In the genomic region with DNA sequence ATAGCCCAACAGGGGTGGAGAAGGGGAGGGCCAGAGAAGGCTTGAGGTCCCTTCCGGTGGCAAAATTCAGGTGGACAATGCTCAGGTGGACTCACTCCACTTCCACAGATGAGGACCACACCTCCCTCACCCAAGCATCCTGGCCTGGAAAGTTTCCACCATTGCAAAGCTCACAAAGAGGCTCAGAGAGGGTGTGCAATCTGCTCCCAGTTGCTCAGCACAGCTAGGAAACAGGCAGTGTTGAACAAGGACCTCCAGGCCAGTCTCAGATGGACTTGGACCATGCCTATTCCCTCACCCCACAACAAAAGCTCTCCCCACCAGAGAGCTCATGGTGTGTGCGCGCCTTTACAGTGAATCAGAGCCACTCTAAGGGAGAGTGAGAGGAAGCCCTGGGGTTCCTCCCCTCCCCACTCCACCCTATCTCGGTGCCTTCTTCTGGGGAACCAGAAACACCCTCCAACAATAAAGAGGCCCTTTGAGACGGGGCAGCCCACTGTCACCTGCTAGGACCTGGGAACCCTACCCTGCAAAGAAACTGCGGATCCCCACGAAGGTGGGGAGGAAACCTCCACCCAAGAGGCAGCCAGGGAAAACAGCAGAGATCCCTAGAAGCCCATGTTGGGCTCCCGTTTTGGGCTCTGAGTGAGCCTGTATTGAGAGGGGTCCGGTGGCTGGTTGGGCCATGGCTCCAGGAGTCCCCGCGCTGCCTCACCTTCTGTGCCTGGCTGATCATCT, we compare ENCODE assay signal across 8 cellular contexts. TPM values are rescaled to one million over a fixed set of nuclear protein-coding genes. Genes with fewer than 3 reads are reported as not detected.
DNase-seq lines count a peak whose midpoint lies in the region; ATAC-seq and TF ChIP-seq lines count a peak whose summit lies in the region.

No MANE protein-coding gene starts in this region.

- H3K27ac ChIP-seq in GM23248 = peak overlapping the region; percentile 74
- H3K27ac ChIP-seq in skin epidermis = peak overlapping the region in 20 of 21 experiments; percentile 64 to 93 (median 84)

- peak overlapping the region; percentile 86 for H3K4me3 Mint-ChIP-seq in activated CD4-positive, alpha-beta T cell treated with anti-CD3 and anti-CD28 coated beads, Interleukin-2, amount 10 ng/mL, durations not matched to agents 7 days and 5 days

- no peaks in the 10 kb centered on the region for H3K9me2 ChIP-seq in GM23248 (ENCODE audit: insufficient read depth)

- H3K27me3 Mint-ChIP-seq in activated CD4-positive, alpha-beta T cell treated with anti-CD3 and anti-CD28 coated beads, Interleukin-2, amount 10 ng/mL, durations not matched to agents 7 days and 5 days = peaks cover 7% of the 10 kb centered on the region

- no peaks in the 10 kb centered on the region for H3K36me3 ChIP-seq in GM23248 (ENCODE audit: low read depth)

- H3K4me3 ChIP-seq in GM23248 (peak overlapping the region; percentile 79), fibroblast of mammary gland (ENCODE audit: control insufficient read depth, low read depth, low read length) (peak overlapping the region; percentile 67), skin epidermis (peak overlapping the region; percentile 35 to 66 (median 54))

- CTCF ChIA-PET in activated CD4-positive, alpha-beta T cell treated with anti-CD3 and anti-CD28 coated beads, Interleukin-2, amount 10 ng/mL, durations not matched to agents 7 days and 5 days (lab: Charles Lee) = interaction anchor here (1.0 to 2.6 kb wide), 5 partner anchors 9 to 46 kb away, joined by 3 to 7 read pairs (median 4); no protein-coding TSS in a partner anchor

- H3K4me2 ChIP-seq in GM23248 (ENCODE audit: unreplicated experiment) = peak overlapping the region; percentile 92

- no peaks in the 10 kb centered on the region for H4K20me1 ChIP-seq in GM23248 (ENCODE audit: insufficient read depth)

- H3K9ac ChIP-seq in GM23248 = peak overlapping the region; percentile 92

- peak overlapping the region; percentile 71 for H3K27ac Mint-ChIP-seq in activated CD4-positive, alpha-beta T cell treated with anti-CD3 and anti-CD28 coated beads, Interleukin-2, amount 10 ng/mL, durations not matched to agents 7 days and 5 days

- no peaks in the 10 kb centered on the region for H3K9me3 ChIP-seq in GM23248 (ENCODE audit: low read depth)

- DNase-seq in GM23248 (peak; percentile 62), fibroblast of mammary gland (ENCODE audit: low read depth) (peak; percentile 30), NCI-H748 treated with DMSO at 0.1 percent for 48 hours (lab: John Stamatoyannopoulos, UW) (no peak), GM13977 (ENCODE audit: low spot score) (no peak)
- DNase-seq in activated CD4-positive, alpha-beta T cell treated with anti-CD3 and anti-CD28 coated beads, Interleukin-2, amount 10 ng/mL, durations not matched to agents 7 days and 5 days = peak; percentile 28

- ATAC-seq in HG02885 (IDR thresholded peaks at IDR 0.05; ENCODE audit: poor library complexity, unreplicated experiment) = no peak
- no peak for ATAC-seq in GM21825 (IDR thresholded peaks at IDR 0.05; ENCODE audit: unreplicated experiment)

- H3K9me3 Mint-ChIP-seq in activated CD4-positive, alpha-beta T cell treated with anti-CD3 and anti-CD28 coated beads, Interleukin-2, amount 10 ng/mL, durations not matched to agents 7 days and 5 days = no peaks in the 10 kb centered on the region

- TF ChIP-seq CTCF in fibroblast of mammary gland (conservative IDR thresholded peaks at IDR 0.05; ENCODE audit: control insufficient read depth, insufficient read depth, low read depth, low read length) (no peak), GM13977 (IDR thresholded peaks at IDR 0.05; ENCODE audit: extremely low read depth, insufficient read depth, missing control alignments) (no peak)

- H3K4me1 Mint-ChIP-seq in activated CD4-positive, alpha-beta T cell treated with anti-CD3 and anti-CD28 coated beads, Interleukin-2, amount 10 ng/mL, durations not matched to agents 7 days and 5 days = peaks cover 34% of the 10 kb centered on the region

- WGBS in GM23248 (ENCODE audit: low coverage in 1 of 2, low lambda C conversion rate in 2 of 2, missing lambda C conversion rate in 2 of 2), 2 experiments = 65 to 74% methylated on average over 11 of the region's 11 CpGs

- peaks cover 60% of the 10 kb centered on the region for H3K79me2 ChIP-seq in GM23248 (ENCODE audit: insufficient read depth)

- H2AFZ ChIP-seq in GM23248 = no peak overlapping the region

- in situ Hi-C loops in GM23248 (cut with MboI) = no loop called here
- in situ Hi-C loops in GM13977 (cut with MboI; ENCODE audit: low pct_unique_long_range_greater_than_20kb, low sequenced_read_pairs, unreplicated experiment) = loop anchor here (25.0 kb wide), 1 partner anchor 191 kb away; no protein-coding TSS in a partner anchor

- H3K36me3 Mint-ChIP-seq in activated CD4-positive, alpha-beta T cell treated with anti-CD3 and anti-CD28 coated beads, Interleukin-2, amount 10 ng/mL, durations not matched to agents 7 days and 5 days (ENCODE audit: low read depth) = peaks cover 2% of the 10 kb centered on the region

- peaks cover 24% of the 10 kb centered on the region for H3K4me1 ChIP-seq in GM23248 (ENCODE audit: insufficient read depth)

- POLR2A ChIA-PET in activated CD4-positive, alpha-beta T cell treated with anti-CD3 and anti-CD28 coated beads, Interleukin-2, amount 10 ng/mL, durations not matched to agents 7 days and 5 days (lab: Charles Lee) = no interaction called here

- H3F3A ChIP-seq in GM23248 (ENCODE audit: insufficient read depth) = peaks cover 28% of the 10 kb centered on the region

- H3K27me3 ChIP-seq in GM23248 (replicated peaks; ENCODE audit: insufficient read depth) = no peaks in the 10 kb centered on the region

RNA-seq across cellular contexts. Expression of a gene that starts 1.6 kb away (rescaled TPM):
- total RNA-seq in GM23248 (2014; rRNA removed; shearing (Covaris generic)) = 26.2 and 27.7 TPM in 2 replicates
- 8.9 and 9.3 TPM in 2 replicates for polyA plus RNA-seq in GM23248 (2016; fragmentation: Nextera tagmentation; extraction: Ambion mirVana)
- total RNA-seq in activated CD4-positive, alpha-beta T cell treated with anti-CD3 and anti-CD28 coated beads, Interleukin-2, amount 10 ng/mL, durations not matched to agents 7 days and 5 days = 1 to 10 TPM; 7.1 to 9.1 TPM

RNA-seq across cellular contexts. Expression of a gene that starts 43.8 kb away (rescaled TPM):
- total RNA-seq in GM23248 (2014; rRNA removed; shearing (Covaris generic)) = not detected in 2 replicates
- polyA plus RNA-seq in GM23248 (2016; fragmentation: Nextera tagmentation; extraction: Ambion mirVana) = not detected in 2 replicates
- 10 to 100 TPM; 35.4 to 39.2 TPM for total RNA-seq in activated CD4-positive, alpha-beta T cell treated with anti-CD3 and anti-CD28 coated beads, Interleukin-2, amount 10 ng/mL, durations not matched to agents 7 days and 5 days

RNA-seq across cellular contexts. Expression of a gene that starts 51.0 kb away (rescaled TPM):
- total RNA-seq in GM23248 (2014; rRNA removed; shearing (Covaris generic)) = not detected in 2 replicates
- 0.10 TPM in 1 of 2 replicates, not detected in the other for polyA plus RNA-seq in GM23248 (2016; fragmentation: Nextera tagmentation; extraction: Ambion mirVana)
- not detected for total RNA-seq in activated CD4-positive, alpha-beta T cell treated with anti-CD3 and anti-CD28 coated beads, Interleukin-2, amount 10 ng/mL, durations not matched to agents 7 days and 5 days

Comparison
In these comparisons a context has a peak if more than half of its experiments do, and no peak if none do; other contexts are left out.
1. DNase-seq: peak in GM23248 (single experiment), activated CD4-positive, alpha-beta T cell treated with anti-CD3 and anti-CD28 coated beads, Interleukin-2, amount 10 ng/mL, durations not matched to agents 7 days and 5 days (single experiment) and fibroblast of mammary gland (single experiment); none in NCI-H748 treated with DMSO at 0.1 percent for 48 hours (single experiment) and GM13977 (single experiment).
2. RNA of a gene that starts 43.8 kb away (total RNA-seq): 35.4 to 39.2 TPM in activated CD4-positive, alpha-beta T cell treated with anti-CD3 and anti-CD28 coated beads, Interleukin-2, amount 10 ng/mL, durations not matched to agents 7 days and 5 days; not detected in GM23248; every median in the first group is over 10 times any median in the second.
3. Peak in every context shown above with its lines, with median percentiles within 50 percentile points of each other: H3K4me3 ChIP-seq.